In the genomic region with DNA sequence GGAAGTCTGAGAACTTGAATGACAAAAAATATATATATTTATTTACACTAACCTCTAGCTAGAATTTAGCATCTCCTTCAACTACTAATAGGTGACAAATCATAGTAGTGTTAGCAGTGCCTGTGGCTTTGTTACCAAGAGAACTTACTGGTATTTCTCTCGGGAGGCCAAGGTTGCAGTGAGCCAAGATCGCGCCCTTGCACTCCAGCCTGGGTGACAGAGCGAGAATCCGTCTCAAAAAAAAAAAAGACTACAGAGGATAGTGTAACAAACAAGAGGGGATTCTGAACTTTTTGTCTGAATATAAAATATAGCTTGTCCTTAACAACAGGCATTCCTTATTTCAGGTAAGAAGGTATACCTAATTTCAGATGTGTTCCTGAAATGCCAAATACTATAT, we compare ENCODE assay signal across 1 cellular context.
TF ChIP-seq lines count a peak whose summit lies in the region.

No MANE protein-coding gene starts in this region.

TF ChIP-seq in GM23338, 12 proteins besides CTCF, POLR2A, EP300 and RAD21 (continued from another document):
- TF ChIP-seq, protein P1, sequence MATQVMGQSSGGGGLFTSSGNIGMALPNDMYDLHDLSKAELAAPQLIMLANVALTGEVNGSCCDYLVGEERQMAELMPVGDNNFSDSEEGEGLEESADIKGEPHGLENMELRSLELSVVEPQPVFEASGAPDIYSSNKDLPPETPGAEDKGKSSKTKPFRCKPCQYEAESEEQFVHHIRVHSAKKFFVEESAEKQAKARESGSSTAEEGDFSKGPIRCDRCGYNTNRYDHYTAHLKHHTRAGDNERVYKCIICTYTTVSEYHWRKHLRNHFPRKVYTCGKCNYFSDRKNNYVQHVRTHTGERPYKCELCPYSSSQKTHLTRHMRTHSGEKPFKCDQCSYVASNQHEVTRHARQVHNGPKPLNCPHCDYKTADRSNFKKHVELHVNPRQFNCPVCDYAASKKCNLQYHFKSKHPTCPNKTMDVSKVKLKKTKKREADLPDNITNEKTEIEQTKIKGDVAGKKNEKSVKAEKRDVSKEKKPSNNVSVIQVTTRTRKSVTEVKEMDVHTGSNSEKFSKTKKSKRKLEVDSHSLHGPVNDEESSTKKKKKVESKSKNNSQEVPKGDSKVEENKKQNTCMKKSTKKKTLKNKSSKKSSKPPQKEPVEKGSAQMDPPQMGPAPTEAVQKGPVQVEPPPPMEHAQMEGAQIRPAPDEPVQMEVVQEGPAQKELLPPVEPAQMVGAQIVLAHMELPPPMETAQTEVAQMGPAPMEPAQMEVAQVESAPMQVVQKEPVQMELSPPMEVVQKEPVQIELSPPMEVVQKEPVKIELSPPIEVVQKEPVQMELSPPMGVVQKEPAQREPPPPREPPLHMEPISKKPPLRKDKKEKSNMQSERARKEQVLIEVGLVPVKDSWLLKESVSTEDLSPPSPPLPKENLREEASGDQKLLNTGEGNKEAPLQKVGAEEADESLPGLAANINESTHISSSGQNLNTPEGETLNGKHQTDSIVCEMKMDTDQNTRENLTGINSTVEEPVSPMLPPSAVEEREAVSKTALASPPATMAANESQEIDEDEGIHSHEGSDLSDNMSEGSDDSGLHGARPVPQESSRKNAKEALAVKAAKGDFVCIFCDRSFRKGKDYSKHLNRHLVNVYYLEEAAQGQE (IDR thresholded peaks at IDR 0.05; ENCODE audit: unreplicated experiment), result no peak
- no peak for TF ChIP-seq JUNB (IDR thresholded peaks at IDR 0.05; ENCODE audit: unreplicated experiment)
- TF ChIP-seq EZH2 (IDR thresholded peaks at IDR 0.05; ENCODE audit: low read depth, unreplicated experiment), result no peak
- TF ChIP-seq, protein P2, sequence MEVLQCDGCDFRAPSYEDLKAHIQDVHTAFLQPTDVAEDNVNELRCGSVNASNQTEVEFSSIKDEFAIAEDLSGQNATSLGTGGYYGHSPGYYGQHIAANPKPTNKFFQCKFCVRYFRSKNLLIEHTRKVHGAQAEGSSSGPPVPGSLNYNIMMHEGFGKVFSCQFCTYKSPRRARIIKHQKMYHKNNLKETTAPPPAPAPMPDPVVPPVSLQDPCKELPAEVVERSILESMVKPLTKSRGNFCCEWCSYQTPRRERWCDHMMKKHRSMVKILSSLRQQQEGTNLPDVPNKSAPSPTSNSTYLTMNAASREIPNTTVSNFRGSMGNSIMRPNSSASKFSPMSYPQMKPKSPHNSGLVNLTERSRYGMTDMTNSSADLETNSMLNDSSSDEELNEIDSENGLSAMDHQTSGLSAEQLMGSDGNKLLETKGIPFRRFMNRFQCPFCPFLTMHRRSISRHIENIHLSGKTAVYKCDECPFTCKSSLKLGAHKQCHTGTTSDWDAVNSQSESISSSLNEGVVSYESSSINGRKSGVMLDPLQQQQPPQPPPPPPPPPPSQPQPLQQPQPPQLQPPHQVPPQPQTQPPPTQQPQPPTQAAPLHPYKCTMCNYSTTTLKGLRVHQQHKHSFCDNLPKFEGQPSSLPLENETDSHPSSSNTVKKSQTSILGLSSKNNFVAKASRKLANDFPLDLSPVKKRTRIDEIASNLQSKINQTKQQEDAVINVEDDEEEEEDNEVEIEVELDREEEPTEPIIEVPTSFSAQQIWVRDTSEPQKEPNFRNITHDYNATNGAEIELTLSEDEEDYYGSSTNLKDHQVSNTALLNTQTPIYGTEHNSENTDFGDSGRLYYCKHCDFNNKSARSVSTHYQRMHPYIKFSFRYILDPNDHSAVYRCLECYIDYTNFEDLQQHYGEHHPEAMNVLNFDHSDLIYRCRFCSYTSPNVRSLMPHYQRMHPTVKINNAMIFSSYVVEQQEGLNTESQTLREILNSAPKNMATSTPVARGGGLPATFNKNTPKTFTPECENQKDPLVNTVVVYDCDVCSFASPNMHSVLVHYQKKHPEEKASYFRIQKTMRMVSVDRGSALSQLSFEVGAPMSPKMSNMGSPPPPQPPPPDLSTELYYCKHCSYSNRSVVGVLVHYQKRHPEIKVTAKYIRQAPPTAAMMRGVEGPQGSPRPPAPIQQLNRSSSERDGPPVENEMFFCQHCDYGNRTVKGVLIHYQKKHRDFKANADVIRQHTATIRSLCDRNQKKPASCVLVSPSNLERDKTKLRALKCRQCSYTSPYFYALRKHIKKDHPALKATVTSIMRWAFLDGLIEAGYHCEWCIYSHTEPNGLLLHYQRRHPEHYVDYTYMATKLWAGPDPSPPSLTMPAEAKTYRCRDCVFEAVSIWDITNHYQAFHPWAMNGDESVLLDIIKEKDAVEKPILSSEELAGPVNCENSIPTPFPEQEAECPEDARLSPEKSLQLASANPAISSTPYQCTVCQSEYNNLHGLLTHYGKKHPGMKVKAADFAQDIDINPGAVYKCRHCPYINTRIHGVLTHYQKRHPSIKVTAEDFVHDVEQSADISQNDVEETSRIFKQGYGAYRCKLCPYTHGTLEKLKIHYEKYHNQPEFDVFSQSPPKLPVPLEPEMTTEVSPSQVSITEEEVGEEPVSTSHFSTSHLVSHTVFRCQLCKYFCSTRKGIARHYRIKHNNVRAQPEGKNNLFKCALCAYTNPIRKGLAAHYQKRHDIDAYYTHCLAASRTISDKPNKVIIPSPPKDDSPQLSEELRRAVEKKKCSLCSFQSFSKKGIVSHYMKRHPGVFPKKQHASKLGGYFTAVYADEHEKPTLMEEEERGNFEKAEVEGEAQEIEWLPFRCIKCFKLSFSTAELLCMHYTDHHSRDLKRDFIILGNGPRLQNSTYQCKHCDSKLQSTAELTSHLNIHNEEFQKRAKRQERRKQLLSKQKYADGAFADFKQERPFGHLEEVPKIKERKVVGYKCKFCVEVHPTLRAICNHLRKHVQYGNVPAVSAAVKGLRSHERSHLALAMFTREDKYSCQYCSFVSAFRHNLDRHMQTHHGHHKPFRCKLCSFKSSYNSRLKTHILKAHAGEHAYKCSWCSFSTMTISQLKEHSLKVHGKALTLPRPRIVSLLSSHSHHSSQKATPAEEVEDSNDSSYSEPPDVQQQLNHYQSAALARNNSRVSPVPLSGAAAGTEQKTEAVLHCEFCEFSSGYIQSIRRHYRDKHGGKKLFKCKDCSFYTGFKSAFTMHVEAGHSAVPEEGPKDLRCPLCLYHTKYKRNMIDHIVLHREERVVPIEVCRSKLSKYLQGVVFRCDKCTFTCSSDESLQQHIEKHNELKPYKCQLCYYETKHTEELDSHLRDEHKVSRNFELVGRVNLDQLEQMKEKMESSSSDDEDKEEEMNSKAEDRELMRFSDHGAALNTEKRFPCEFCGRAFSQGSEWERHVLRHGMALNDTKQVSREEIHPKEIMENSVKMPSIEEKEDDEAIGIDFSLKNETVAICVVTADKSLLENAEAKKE (CRISPR knock-in tag; IDR thresholded peaks at IDR 0.05), result no peak
- TF ChIP-seq ZNF331 (CRISPR knock-in tag; IDR thresholded peaks at IDR 0.05; ENCODE audit: low read depth), result no peak
